In genomic region chr20:62860391-62860923, GRCh38 we compare ENCODE assay signal across 8 cellular contexts. TPM values are rescaled to one million over a fixed set of nuclear protein-coding genes. Genes with fewer than 3 reads are reported as not detected.
A peak's percentile ranks its signal among the peaks of the same experiment; 100 is the strongest.
DNase-seq lines count a peak whose midpoint lies in the region; ATAC-seq, FAIRE-seq and TF ChIP-seq lines count a peak whose summit lies in the region.

No MANE protein-coding gene starts in this region.

- POLR2A ChIA-PET in HepG2 (lab: Yijun Ruan, JAX) (interaction anchor here (0.6 to 2.3 kb wide), 7 partner anchors 14 to 93 kb away, joined by 3 to 15 read pairs (median 11); partner anchors contain the start of gene SLC17A9), H1 (lab: Charles Lee; ENCODE audit: partially characterized antibody) (interaction anchor here (1.7 to 2.3 kb wide), 3 partner anchors 10 to 45 kb away, joined by 5 to 9 read pairs (median 7); partner anchors contain the start of gene COL9A3)

- TF ChIP-seq POLR2A in HepG2 (IDR thresholded peaks at IDR 0.05; ENCODE audit: insufficient read depth in 1 of 2, low read depth in 2 of 2, low read length in 2 of 2) (0 out of 4 replicates have a peak, but pooled peaks of 1 of the 2 experiments have one; percentile 23), right lobe of liver (IDR thresholded peaks at IDR 0.05) (no peak), Peyer's patch (IDR thresholded peaks at IDR 0.05) (no peak), H1 (IDR thresholded peaks at IDR 0.05; ENCODE audit: control extremely low read depth in 1 of 2, low read depth in 2 of 2, low read length in 2 of 2) (no peak)

- no peak overlapping the region for H3K56ac ChIP-seq in H1 (replicated peaks; ENCODE audit: insufficient read length, low read depth, low read length)

- DNase-seq in HepG2 (ENCODE audit: low spot score) (peak; percentile 39), right lobe of liver (no peak), Peyer's patch (no peak), H1 (ENCODE audit: low read depth in 1 of 2, low spot score in 2 of 2) (no peak), nephron progenitor cell (no peak), frontal cortex (ENCODE audit: low spot score in 2 of 2) (no peak), islet precursor cell (no peak), cerebellar cortex (ENCODE audit: low spot score) (no peak)

- H3K4ac ChIP-seq in H1 (replicated peaks; ENCODE audit: insufficient read length, low read depth, low read length) = no peak overlapping the region

- H3K4me3 ChIP-seq in HepG2 (replicated peaks in 1 of 3; ENCODE audit: insufficient read depth in 1 of 3, low read depth in 2 of 3, low read length in 3 of 3) = peak overlapping the region; percentile 61 to 83 (median 77)
- H3K4me3 ChIP-seq in right lobe of liver = peak overlapping the region in 1 of 3 donors; percentile 61
- peak overlapping the region in 3 of 4 donors; percentile 51 to 80 (median 60) for H3K4me3 ChIP-seq in Peyer's patch
- peak overlapping the region; percentile 33 to 60 (median 52) for H3K4me3 ChIP-seq in H1 (ENCODE audit: extremely low read depth in 1 of 4, insufficient read depth in 2 of 4, low read depth in 3 of 4, low read length in 4 of 4)

- no peak overlapping the region for H3K23ac ChIP-seq in H1 (ENCODE audit: insufficient read length)

- no peak overlapping the region for H3K27ac Mint-ChIP-seq in nephron progenitor cell

- H3K27ac ChIP-seq in HepG2 (ENCODE audit: extremely low read length, insufficient read depth, low read length) (no peak overlapping the region), right lobe of liver (no peak overlapping the region), Peyer's patch (no peak overlapping the region), H1 (ENCODE audit: low read depth, low read length) (no peak overlapping the region)

- TF ChIP-seq CTCF in HepG2 (CRISPR knock-in tag; IDR thresholded peaks at IDR 0.05) = peak; percentile 54
- TF ChIP-seq CTCF in right lobe of liver (IDR thresholded peaks at IDR 0.05) = no peak
- no peak for TF ChIP-seq CTCF in Peyer's patch (IDR thresholded peaks at IDR 0.05)
- no peak for TF ChIP-seq CTCF in H1 (IDR thresholded peaks at IDR 0.05; ENCODE audit: control extremely low read depth in 1 of 3, insufficient read depth in 1 of 3, low read depth in 1 of 3, low read length in 3 of 3)
- TF ChIP-seq CTCF in nephron progenitor cell (IDR thresholded peaks at IDR 0.05) = no peak

- ATAC-seq in HepG2 (peak; percentile 22), right lobe of liver (no peak)

- no peaks in the 10 kb centered on the region for H3K9me3 ChIP-seq in HepG2 (ENCODE audit: low read length)
- no peaks in the 10 kb centered on the region for H3K9me3 ChIP-seq in right lobe of liver
- H3K9me3 ChIP-seq in Peyer's patch = no peaks in the 10 kb centered on the region
- H3K9me3 ChIP-seq in H1 (ENCODE audit: insufficient read depth in 2 of 2, low read depth in 1 of 2, low read length in 1 of 2) = no peaks in the 10 kb centered on the region; a peak in 1 of 4 replicates

- no peak overlapping the region for H4K5ac ChIP-seq in H1 (ENCODE audit: insufficient read length, low read depth, low read length)

- H3K27me3 Mint-ChIP-seq in nephron progenitor cell (ENCODE audit: low read depth, poor library complexity) = peaks cover 28% of the 10 kb centered on the region

- FAIRE-seq in HepG2 (lab: Jason Lieb, UNC) = no peak
- no peak for FAIRE-seq in H1 (lab: Jason Lieb, UNC)
- FAIRE-seq in frontal cortex (lab: Jason Lieb, UNC) = no peak

- peak overlapping the region; percentile 80 for H3K4me3 Mint-ChIP-seq in nephron progenitor cell

- CTCF ChIA-PET in HepG2 (lab: Yijun Ruan, JAX; ENCODE audit: low intra/inter-chr PET ratio, low total read pairs) = no interaction called here
- CTCF ChIA-PET in H1 (lab: Charles Lee; ENCODE audit: partially characterized antibody) = interaction anchor here (0.6 to 1.1 kb wide), 3 partner anchors 13 to 1083 kb away, joined by 3 read pairs; no protein-coding TSS in a partner anchor

- H2BK5ac ChIP-seq in H1 (ENCODE audit: low read depth, low read length) = no peak overlapping the region

- no peak overlapping the region for H3K14ac ChIP-seq in H1 (ENCODE audit: insufficient read length)

- peaks cover 10% of the 10 kb centered on the region for H3K79me2 ChIP-seq in HepG2 (ENCODE audit: insufficient read depth, low read length)
- H3K79me2 ChIP-seq in H1 (ENCODE audit: control insufficient read depth in 1 of 2, insufficient read depth in 2 of 2, low read length in 2 of 2) = peaks cover 0 to 14% of the 10 kb centered on the region in 2 experiments; a peak in 2 of 4 replicates

- H4K8ac ChIP-seq in H1 (ENCODE audit: extremely low read depth, insufficient read depth, low read length) = no peak overlapping the region

- no peak overlapping the region for H2BK120ac ChIP-seq in H1 (replicated peaks; ENCODE audit: low read depth, low read length)

- H3K4me2 ChIP-seq in HepG2 (ENCODE audit: low read depth, low read length) = peak overlapping the region; percentile 86
- peak overlapping the region; percentile 72 to 95 for H3K4me2 ChIP-seq in H1 (ENCODE audit: insufficient read depth in 1 of 2, low read depth in 2 of 2, low read length in 2 of 2)

- H3K36me3 ChIP-seq in HepG2 (replicated peaks in 1 of 2; ENCODE audit: control insufficient read depth in 1 of 2, insufficient read depth in 2 of 2, low read length in 2 of 2) = peaks cover 9 to 13% of the 10 kb centered on the region in 2 experiments; a peak in 4 of 5 replicates
- H3K36me3 ChIP-seq in right lobe of liver = peaks cover 0 to 5% (median 0%) of the 10 kb centered on the region in 4 donors
- no peaks in the 10 kb centered on the region for H3K36me3 ChIP-seq in Peyer's patch
- peaks cover 5 to 9% (median 8%) of the 10 kb centered on the region in 4 experiments; a peak in 6 of 8 replicates for H3K36me3 ChIP-seq in H1 (ENCODE audit: control insufficient read depth in 2 of 4, insufficient read depth in 4 of 4, low read length in 3 of 4)

- peaks cover 44% of the 10 kb centered on the region for H3K4me1 ChIP-seq in HepG2 (ENCODE audit: insufficient read depth, low read length)
- peaks cover 0 to 10% (median 2%) of the 10 kb centered on the region in 4 donors for H3K4me1 ChIP-seq in right lobe of liver
- peaks cover 0 to 9% (median 7%) of the 10 kb centered on the region in 4 donors for H3K4me1 ChIP-seq in Peyer's patch
- H3K4me1 ChIP-seq in H1 (replicated peaks in 1 of 4; ENCODE audit: control insufficient read depth in 3 of 4, insufficient read depth in 4 of 4, low read length in 3 of 4) = peaks cover 3 to 18% (median 13%) of the 10 kb centered on the region in 4 experiments

- no peak overlapping the region for H2BK15ac ChIP-seq in H1 (ENCODE audit: low read length)

- H3K4me1 Mint-ChIP-seq in nephron progenitor cell = peaks cover 33% of the 10 kb centered on the region

- BruUV-seq in HepG2 (replicated peaks; lab: Mats Ljungman, UMichigan) = no TSS peak

- peak overlapping the region; percentile 53 for H3K9ac ChIP-seq in HepG2 (ENCODE audit: insufficient read depth, low read depth, low read length)
- peak overlapping the region in 1 of 4 experiments; percentile 65; a peak in 2 of 7 replicates for H3K9ac ChIP-seq in H1 (replicated peaks in 1 of 4; ENCODE audit: extremely low read depth in 1 of 4, low read depth in 3 of 4, low read length in 3 of 4)

- TF ChIP-seq EP300 in HepG2 (IDR thresholded peaks at IDR 0.05; ENCODE audit: low read depth in 2 of 2, low read length in 2 of 2) (no peak), HepG2 (CRISPR knock-in tag; IDR thresholded peaks at IDR 0.05; ENCODE audit: borderline replicate concordance) (no peak), H1 (IDR thresholded peaks at IDR 0.05; ENCODE audit: borderline replicate concordance in 1 of 2, low read depth in 2 of 2, low read length in 2 of 2) (no peak)

- H3K9me3 Mint-ChIP-seq in nephron progenitor cell = peaks cover 28% of the 10 kb centered on the region

- H3K27me3 ChIP-seq in HepG2 (ENCODE audit: control insufficient read depth in 1 of 2, insufficient read depth in 2 of 2, low read length in 2 of 2) = peaks cover 0 to 7% of the 10 kb centered on the region in 2 experiments; a peak in 1 of 5 replicates
- no peaks in the 10 kb centered on the region for H3K27me3 ChIP-seq in right lobe of liver
- no peaks in the 10 kb centered on the region for H3K27me3 ChIP-seq in Peyer's patch
- peaks cover 0 to 7% (median 4%) of the 10 kb centered on the region in 4 experiments; a peak in 5 of 7 replicates for H3K27me3 ChIP-seq in H1 (replicated peaks in 1 of 4; ENCODE audit: control insufficient read depth in 3 of 4, extremely low read depth in 1 of 4, insufficient read depth in 3 of 4, low read length in 3 of 4)

- H3K36me3 Mint-ChIP-seq in nephron progenitor cell (ENCODE audit: low read depth) = peaks cover 14% of the 10 kb centered on the region

- H4K91ac ChIP-seq in H1 (replicated peaks; ENCODE audit: insufficient read length, low read length) = no peak overlapping the region

- H4K20me1 ChIP-seq in HepG2 (ENCODE audit: insufficient read depth, low read length) = no peaks in the 10 kb centered on the region; the same call in 1 of the 2 replicates
- peaks cover 0 to 11% of the 10 kb centered on the region in 2 experiments for H4K20me1 ChIP-seq in H1 (replicated peaks in 1 of 2; ENCODE audit: control insufficient read depth in 1 of 2, insufficient read depth in 2 of 2, low read length in 2 of 2)

- intact Hi-C loops in HepG2 (cut with micrococcal nuclease; ENCODE audit: unreplicated experiment) (loop anchor here (5.0 kb wide), 1 partner anchor 38 kb away; no protein-coding TSS in a partner anchor), right lobe of liver (cut with DNase I) (no loop called here)

- H2BK20ac ChIP-seq in H1 (ENCODE audit: low read length) = peak overlapping the region; percentile 3; the same call in 1 of the 2 replicates

- H2AFZ ChIP-seq in HepG2 (ENCODE audit: low read length) (no peak overlapping the region), H1 (ENCODE audit: low read length) (no peak overlapping the region)

- WGBS in HepG2 (ENCODE audit: low lambda C conversion rate) = 6% methylated on average over 22 of the region's 24 CpGs
- WGBS in right lobe of liver (ENCODE audit: insufficient coverage, low coverage, low lambda C conversion rate, missing lambda C conversion rate) = 30% methylated on average over 2 of the region's 24 CpGs
- 24% methylated on average over 14 of the region's 24 CpGs; no CpG with 5 or more reads in 1 of the 2 experiments for WGBS in H1 (ENCODE audit: extremely low coverage in 1 of 2, insufficient coverage in 1 of 2, insufficient read length in 1 of 2, insufficient replicate concordance in 2 of 2, low coverage in 1 of 2, low lambda C conversion rate in 2 of 2, missing lambda C conversion rate in 1 of 2), 2 experiments

- no peak for TF ChIP-seq RAD21 in HepG2 (CRISPR knock-in tag; IDR thresholded peaks at IDR 0.05)
- no peak for TF ChIP-seq RAD21 in H1 (IDR thresholded peaks at IDR 0.05 in 1 of 2, conservative IDR thresholded peaks at IDR 0.05 in 1 of 2; ENCODE audit: low read depth in 2 of 2, low read length in 2 of 2)

- in situ Hi-C loops in HepG2 (cut with HindIII; ENCODE audit: extremely low pct_ligation_motif_present, low pct_unique_long_range_greater_than_20kb) = no loop called here

- H3K23me2 ChIP-seq in H1 (ENCODE audit: low read depth, low read length) = peaks cover 8% of the 10 kb centered on the region; the same call in 1 of the 2 replicates

- H2BK12ac ChIP-seq in H1 (ENCODE audit: low read depth, low read length) = no peak overlapping the region

- peaks cover 5% of the 10 kb centered on the region; the same call in 1 of the 2 replicates for H3K79me1 ChIP-seq in H1 (ENCODE audit: low read depth, low read length)

- no peak overlapping the region for H3K18ac ChIP-seq in H1 (ENCODE audit: extremely low read depth, low read length)

- H2AK5ac ChIP-seq in H1 (ENCODE audit: low read depth, low read length) = no peak overlapping the region

RNA-seq across cellular contexts. Expression of gene TCFL5, which starts 1.2 kb away (rescaled TPM):
- 20.0 and 21.1 TPM in 2 replicates for total RNA-seq in HepG2 (2016; rRNA removed; fragmentation: Illumina TruSeq; extraction: Trizol)
- 13.3 and 17.7 TPM in 2 replicates for total RNA-seq in HepG2 (2016; cell fraction: cytosol; rRNA removed; fragmentation: Illumina TruSeq; extraction: Trizol; ENCODE audit: low read depth)
- total RNA-seq in HepG2 (2016; cell fraction: insoluble cytoplasmic fraction; rRNA removed; fragmentation: Illumina TruSeq; extraction: Trizol) = 20.4 and 21.0 TPM in 2 replicates
- total RNA-seq in HepG2 (2016; cell fraction: membrane; rRNA removed; fragmentation: Illumina TruSeq; extraction: Trizol) = 28.7 and 36.7 TPM in 2 replicates
- total RNA-seq in HepG2 (2016; cell fraction: nucleus; rRNA removed; fragmentation: Illumina TruSeq; extraction: Trizol) = 11.4 and 12.6 TPM in 2 replicates
- polyA plus RNA-seq in HepG2 (2011; rRNA removed) = 14.2 and 14.8 TPM in 2 replicates
- 9.0 and 11.8 TPM in 2 replicates for polyA plus RNA-seq in HepG2 (2011; cell fraction: cytosol; rRNA removed)
- 6.4 and 8.0 TPM in 2 replicates for polyA plus RNA-seq in HepG2 (2011; cell fraction: nucleus; rRNA removed)
- polyA plus RNA-seq in HepG2 (2012) = 12.4 and 13.3 TPM in 2 replicates
- polyA plus RNA-seq in HepG2 (2016; cell fraction: cytosol; fragmentation: Illumina TruSeq; extraction: Trizol; ENCODE audit: low read depth) = 13.1 and 14.7 TPM in 2 replicates
- polyA plus RNA-seq in HepG2 (2016; cell fraction: insoluble cytoplasmic fraction; fragmentation: Illumina TruSeq; extraction: Trizol; ENCODE audit: low read depth) = 19.5 and 20.9 TPM in 2 replicates
- polyA plus RNA-seq in HepG2 (2016; cell fraction: membrane; fragmentation: Illumina TruSeq; extraction: Trizol; ENCODE audit: low read depth) = 25.6 and 29.7 TPM in 2 replicates
- 21.4 and 23.1 TPM in 2 replicates for polyA plus RNA-seq in HepG2 (2016; cell fraction: nucleus; fragmentation: Illumina TruSeq; extraction: Trizol; ENCODE audit: insufficient read depth, low read depth)
- 4.7 and 6.4 TPM in 2 replicates for polyA minus RNA-seq in HepG2 (2011; rRNA and poly(A)+ RNA removed; ENCODE audit: low replicate concordance)
- polyA minus RNA-seq in HepG2 (2011; cell fraction: cytosol; rRNA and poly(A)+ RNA removed) = 9.9 and 10.2 TPM in 2 replicates
- polyA minus RNA-seq in HepG2 (2011; cell fraction: nucleus; rRNA and poly(A)+ RNA removed) = 5.2 and 6.1 TPM in 2 replicates
- 1 to 10 TPM; 2.9 to 5.1 (median 3.9) TPM for total RNA-seq in right lobe of liver
- 1 to 10 TPM; 2.6 to 6.6 (median 5.0) TPM for total RNA-seq in Peyer's patch
- total RNA-seq in H1 (2021; fragmentation: NEBNext Ultra II Directional; extraction: Animal tissue kit (Norgen Biotek cat#: 25700)) = 15.0 and 15.6 TPM in 2 replicates
- 4.4 and 6.2 TPM in 2 replicates for polyA plus RNA-seq in H1 (2011; rRNA removed)
- polyA plus RNA-seq in H1 (2011; cell fraction: cytosol; rRNA removed) = 8.6 TPM
- 8.7 TPM for polyA plus RNA-seq in H1 (2011; cell fraction: nucleus; rRNA removed)
- 9.0 to 10.3 TPM (median 10.0 TPM) in 4 replicates for polyA plus RNA-seq in H1 (2012, experiment 1 of 2)
- 4.7 TPM for polyA plus RNA-seq in H1 (2012, experiment 2 of 2)
- 10.2 TPM for polyA plus RNA-seq in H1 (2013, experiment 1 of 2)
- 9.9 TPM for polyA plus RNA-seq in H1 (2013, experiment 2 of 2)
- 5.1 and 5.4 TPM in 2 replicates for polyA minus RNA-seq in H1 (2011; rRNA and poly(A)+ RNA removed)
- 6.5 TPM for polyA minus RNA-seq in H1 (2011; cell fraction: cytosol; rRNA and poly(A)+ RNA removed)
- polyA minus RNA-seq in H1 (2011; cell fraction: nucleus; rRNA and poly(A)+ RNA removed) = 7.9 TPM
- total RNA-seq in frontal cortex = 6.1 TPM

RNA-seq across cellular contexts. Expression of gene COL9A3, which starts 43.6 kb away (rescaled TPM):
- 53.3 and 204 TPM in 2 replicates for total RNA-seq in HepG2 (2016; rRNA removed; fragmentation: Illumina TruSeq; extraction: Trizol)
- total RNA-seq in HepG2 (2016; cell fraction: cytosol; rRNA removed; fragmentation: Illumina TruSeq; extraction: Trizol; ENCODE audit: low read depth) = 13.9 and 15.8 TPM in 2 replicates
- total RNA-seq in HepG2 (2016; cell fraction: insoluble cytoplasmic fraction; rRNA removed; fragmentation: Illumina TruSeq; extraction: Trizol) = 48.0 and 215 TPM in 2 replicates
- total RNA-seq in HepG2 (2016; cell fraction: membrane; rRNA removed; fragmentation: Illumina TruSeq; extraction: Trizol) = 19.3 and 20.8 TPM in 2 replicates
- 216 and 254 TPM in 2 replicates for total RNA-seq in HepG2 (2016; cell fraction: nucleus; rRNA removed; fragmentation: Illumina TruSeq; extraction: Trizol)
- polyA plus RNA-seq in HepG2 (2011; rRNA removed) = 155 and 175 TPM in 2 replicates
- 84.5 and 113 TPM in 2 replicates for polyA plus RNA-seq in HepG2 (2011; cell fraction: cytosol; rRNA removed)
- polyA plus RNA-seq in HepG2 (2011; cell fraction: nucleus; rRNA removed) = 1,291 and 1,782 TPM in 2 replicates
- 79.9 and 172 TPM in 2 replicates for polyA plus RNA-seq in HepG2 (2012)
- polyA plus RNA-seq in HepG2 (2016; cell fraction: cytosol; fragmentation: Illumina TruSeq; extraction: Trizol; ENCODE audit: low read depth) = 9.2 and 9.5 TPM in 2 replicates
- 55.1 and 66.2 TPM in 2 replicates for polyA plus RNA-seq in HepG2 (2016; cell fraction: insoluble cytoplasmic fraction; fragmentation: Illumina TruSeq; extraction: Trizol; ENCODE audit: low read depth)
- polyA plus RNA-seq in HepG2 (2016; cell fraction: membrane; fragmentation: Illumina TruSeq; extraction: Trizol; ENCODE audit: low read depth) = 17.0 and 20.1 TPM in 2 replicates
- 637 and 662 TPM in 2 replicates for polyA plus RNA-seq in HepG2 (2016; cell fraction: nucleus; fragmentation: Illumina TruSeq; extraction: Trizol; ENCODE audit: insufficient read depth, low read depth)
- 5.1 and 12.2 TPM in 2 replicates for polyA minus RNA-seq in HepG2 (2011; rRNA and poly(A)+ RNA removed; ENCODE audit: low replicate concordance)
- polyA minus RNA-seq in HepG2 (2011; cell fraction: cytosol; rRNA and poly(A)+ RNA removed) = 23.0 and 25.3 TPM in 2 replicates
- 56.8 and 67.0 TPM in 2 replicates for polyA minus RNA-seq in HepG2 (2011; cell fraction: nucleus; rRNA and poly(A)+ RNA removed)
- 1 to 10 TPM; 1.5 to 7.6 (median 3.5) TPM for total RNA-seq in right lobe of liver
- total RNA-seq in Peyer's patch = 10 to 100 TPM in 1 of 4 donors, 1 to 10 TPM in 3; 3.3 to 19.8 (median 4.1) TPM
- total RNA-seq in H1 (2021; fragmentation: NEBNext Ultra II Directional; extraction: Animal tissue kit (Norgen Biotek cat#: 25700)) = 76.0 and 80.1 TPM in 2 replicates
- 21.7 and 39.7 TPM in 2 replicates for polyA plus RNA-seq in H1 (2011; rRNA removed)
- polyA plus RNA-seq in H1 (2011; cell fraction: cytosol; rRNA removed) = 47.5 TPM
- polyA plus RNA-seq in H1 (2011; cell fraction: nucleus; rRNA removed) = 245 TPM
- 54.7 to 62.3 TPM (median 59.2 TPM) in 4 replicates for polyA plus RNA-seq in H1 (2012, experiment 1 of 2)
- polyA plus RNA-seq in H1 (2012, experiment 2 of 2) = 36.6 TPM
- 97.2 TPM for polyA plus RNA-seq in H1 (2013, experiment 1 of 2)
- polyA plus RNA-seq in H1 (2013, experiment 2 of 2) = 86.2 TPM
- polyA minus RNA-seq in H1 (2011; rRNA and poly(A)+ RNA removed) = 3.3 and 4.8 TPM in 2 replicates
- 16.0 TPM for polyA minus RNA-seq in H1 (2011; cell fraction: cytosol; rRNA and poly(A)+ RNA removed)
- polyA minus RNA-seq in H1 (2011; cell fraction: nucleus; rRNA and poly(A)+ RNA removed) = 24.0 TPM
- total RNA-seq in frontal cortex = 10.2 TPM

RNA-seq across cellular contexts. Expression of gene OGFR, which starts 55.8 kb away (rescaled TPM):
- 68.3 and 81.8 TPM in 2 replicates for total RNA-seq in HepG2 (2016; rRNA removed; fragmentation: Illumina TruSeq; extraction: Trizol)
- 6.3 and 8.7 TPM in 2 replicates for total RNA-seq in HepG2 (2016; cell fraction: cytosol; rRNA removed; fragmentation: Illumina TruSeq; extraction: Trizol; ENCODE audit: low read depth)
- 58.8 and 84.2 TPM in 2 replicates for total RNA-seq in HepG2 (2016; cell fraction: insoluble cytoplasmic fraction; rRNA removed; fragmentation: Illumina TruSeq; extraction: Trizol)
- 20.8 and 24.4 TPM in 2 replicates for total RNA-seq in HepG2 (2016; cell fraction: membrane; rRNA removed; fragmentation: Illumina TruSeq; extraction: Trizol)
- 33.8 and 41.3 TPM in 2 replicates for total RNA-seq in HepG2 (2016; cell fraction: nucleus; rRNA removed; fragmentation: Illumina TruSeq; extraction: Trizol)
- polyA plus RNA-seq in HepG2 (2011; rRNA removed) = 47.7 and 62.2 TPM in 2 replicates
- 58.6 and 82.5 TPM in 2 replicates for polyA plus RNA-seq in HepG2 (2011; cell fraction: cytosol; rRNA removed)
- polyA plus RNA-seq in HepG2 (2011; cell fraction: nucleus; rRNA removed) = 105 and 121 TPM in 2 replicates
- 34.0 and 38.1 TPM in 2 replicates for polyA plus RNA-seq in HepG2 (2012)
- 4.2 and 4.7 TPM in 2 replicates for polyA plus RNA-seq in HepG2 (2016; cell fraction: cytosol; fragmentation: Illumina TruSeq; extraction: Trizol; ENCODE audit: low read depth)
- polyA plus RNA-seq in HepG2 (2016; cell fraction: insoluble cytoplasmic fraction; fragmentation: Illumina TruSeq; extraction: Trizol; ENCODE audit: low read depth) = 68.1 and 77.5 TPM in 2 replicates
- 11.5 and 14.2 TPM in 2 replicates for polyA plus RNA-seq in HepG2 (2016; cell fraction: membrane; fragmentation: Illumina TruSeq; extraction: Trizol; ENCODE audit: low read depth)
- 103 and 104 TPM in 2 replicates for polyA plus RNA-seq in HepG2 (2016; cell fraction: nucleus; fragmentation: Illumina TruSeq; extraction: Trizol; ENCODE audit: insufficient read depth, low read depth)
- polyA minus RNA-seq in HepG2 (2011; rRNA and poly(A)+ RNA removed; ENCODE audit: low replicate concordance) = 38.5 and 45.1 TPM in 2 replicates
- polyA minus RNA-seq in HepG2 (2011; cell fraction: cytosol; rRNA and poly(A)+ RNA removed) = 39.4 and 42.5 TPM in 2 replicates
- 15.1 and 20.0 TPM in 2 replicates for polyA minus RNA-seq in HepG2 (2011; cell fraction: nucleus; rRNA and poly(A)+ RNA removed)
- 10 to 100 TPM; 40.7 to 48.1 (median 47.0) TPM for total RNA-seq in right lobe of liver
- 10 to 100 TPM; 73.3 to 88.3 (median 76.3) TPM for total RNA-seq in Peyer's patch
- 25.1 and 25.8 TPM in 2 replicates for total RNA-seq in H1 (2021; fragmentation: NEBNext Ultra II Directional; extraction: Animal tissue kit (Norgen Biotek cat#: 25700))
- polyA plus RNA-seq in H1 (2011; rRNA removed) = 13.9 and 26.7 TPM in 2 replicates
- polyA plus RNA-seq in H1 (2011; cell fraction: cytosol; rRNA removed) = 31.1 TPM
- 31.9 TPM for polyA plus RNA-seq in H1 (2011; cell fraction: nucleus; rRNA removed)
- polyA plus RNA-seq in H1 (2012, experiment 1 of 2) = 14.3 to 22.7 TPM (median 20.9 TPM) in 4 replicates
- 14.7 TPM for polyA plus RNA-seq in H1 (2012, experiment 2 of 2)
- 14.1 TPM for polyA plus RNA-seq in H1 (2013, experiment 1 of 2)
- 12.8 TPM for polyA plus RNA-seq in H1 (2013, experiment 2 of 2)
- polyA minus RNA-seq in H1 (2011; rRNA and poly(A)+ RNA removed) = 9.5 and 11.2 TPM in 2 replicates
- polyA minus RNA-seq in H1 (2011; cell fraction: cytosol; rRNA and poly(A)+ RNA removed) = 18.2 TPM
- 11.4 TPM for polyA minus RNA-seq in H1 (2011; cell fraction: nucleus; rRNA and poly(A)+ RNA removed)
- total RNA-seq in frontal cortex = 24.1 TPM

Comparison
In these comparisons a context has a peak if more than half of its experiments do, and no peak if none do; other contexts are left out.
1. Of the 41 proteins assayed by ChIP-seq in both HepG2 and H1: peak only in HepG2: ASH2L, BRCA1, CTCF, MAX, SIN3A and SP4; only in H1: none; in both: none; in neither: 34; mixed calls (peak in some experiments, not most) for 1.